Comparison of ENCODE assay signal across 8 cellular contexts in the genomic region with DNA sequence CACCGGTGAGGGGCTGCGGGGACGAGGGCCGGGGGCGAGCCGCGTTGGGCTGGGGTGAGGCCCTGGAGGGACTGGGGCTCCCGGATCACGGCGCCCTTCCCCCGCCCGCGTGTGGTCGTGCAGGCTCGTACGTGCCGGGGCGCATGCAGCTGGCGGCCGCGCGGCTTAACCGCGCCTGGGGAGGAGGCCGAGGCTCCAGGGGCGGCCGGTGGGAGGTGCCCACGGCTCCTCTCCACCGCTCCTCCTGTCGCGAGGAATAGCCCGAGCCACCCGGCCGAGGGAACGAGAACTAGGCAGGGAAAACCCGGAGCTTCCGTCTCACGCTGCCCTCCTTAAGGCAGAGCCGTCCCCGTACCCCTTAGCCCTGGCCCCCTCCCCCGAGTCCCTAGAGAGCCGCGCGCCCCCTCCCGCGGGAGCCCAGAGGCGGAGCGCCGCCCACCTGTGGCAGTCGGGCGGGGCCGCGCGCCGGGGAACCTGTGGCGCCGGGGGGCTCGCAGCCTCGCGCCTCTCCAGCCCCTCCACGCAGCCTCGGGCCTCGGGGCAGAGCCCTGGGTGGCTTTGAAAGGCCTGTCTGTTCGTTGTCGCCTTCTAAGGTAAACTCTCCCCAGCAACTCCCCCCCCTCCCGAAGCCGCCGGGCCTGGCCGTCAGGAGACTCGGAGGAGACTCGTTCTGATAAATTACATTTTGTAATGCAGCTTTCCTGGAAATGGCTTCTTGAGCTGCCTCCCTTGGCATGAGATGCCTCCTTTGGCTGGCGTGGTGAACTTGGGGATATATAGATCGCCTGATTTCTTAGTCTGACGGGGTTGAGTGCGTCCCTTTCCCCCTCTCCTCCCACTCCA. TPM values are rescaled to one million over a fixed set of nuclear protein-coding genes. Genes with fewer than 3 reads are reported as not detected.
A peak's percentile ranks its signal among the peaks of the same experiment; 100 is the strongest.
DNase-seq lines count a peak whose midpoint lies in the region; ATAC-seq, FAIRE-seq and TF ChIP-seq lines count a peak whose summit lies in the region.

No MANE protein-coding gene starts in this region.

- no peak for TF ChIP-seq EP300 in sigmoid colon (IDR thresholded peaks at IDR 0.05)

- intact Hi-C loops in sigmoid colon (cut with DNase I): loop anchor here (1.0 to 10.0 kb wide), 5 partner anchors 64 to 274 kb away; a partner anchor contains a TSS

- TF ChIP-seq CTCF in hepatocyte (IDR thresholded peaks at IDR 0.05; ENCODE audit: poor library complexity) (no peak), sigmoid colon (IDR thresholded peaks at IDR 0.05) (no peak)

- H3K27me3 ChIP-seq in hepatocyte: peaks cover 10% of the 10 kb centered on the region
- H3K27me3 ChIP-seq in sigmoid colon: no peaks in the 10 kb centered on the region

- peak overlapping the region; percentile 98 for H3K4me2 ChIP-seq in hepatocyte

- 1% methylated on average over 13 of the region's 75 CpGs for WGBS in hepatocyte (ENCODE audit: low lambda C conversion rate, missing lambda C conversion rate)
- 1% methylated on average over 75 of the region's 75 CpGs for WGBS in sigmoid colon, 2 donors

- no peak for TF ChIP-seq POLR2A in sigmoid colon (IDR thresholded peaks at IDR 0.05)

- peak overlapping the region; percentile 69 for H3K4me3 ChIP-seq in hepatocyte
- peak overlapping the region; percentile 56 to 91 (median 66) for H3K4me3 ChIP-seq in sigmoid colon

- H3K9me2 ChIP-seq in hepatocyte (replicated peaks; ENCODE audit: insufficient read depth): no peaks in the 10 kb centered on the region

- peak overlapping the region; percentile 89 for H2AFZ ChIP-seq in hepatocyte

- H3K9me3 ChIP-seq in hepatocyte (ENCODE audit: low read depth) (no peaks in the 10 kb centered on the region), sigmoid colon (no peaks in the 10 kb centered on the region)

- H3K79me2 ChIP-seq in hepatocyte: peaks cover 38% of the 10 kb centered on the region

- DNase-seq in CMK (ENCODE audit: low read depth) (peak; percentile 37), GM19238 (ENCODE audit: insufficient read length, low spot score) (peak; percentile 37), RCC 7860 (ENCODE audit: low spot score) (peak; percentile 51), anterior cingulate cortex (lab: John Stamatoyannopoulos, UW) (peak in 33 of 58 donors; percentile 17 to 73 (median 41)), hepatocyte (ENCODE audit: low spot score) (peak; percentile 69), sigmoid colon (peak; percentile 85)
- DNase-seq in effector CD8-positive, alpha-beta T cell (lab: John Stamatoyannopoulos, UW): no peak

- peaks cover 4% of the 10 kb centered on the region for H3K4me1 ChIP-seq in hepatocyte (ENCODE audit: insufficient read depth)
- H3K4me1 ChIP-seq in sigmoid colon: peaks cover 0 to 34% (median 20%) of the 10 kb centered on the region in 4 donors

- H3K27ac ChIP-seq in hepatocyte (peak overlapping the region; percentile 78), sigmoid colon (peak overlapping the region; percentile 80 to 94 (median 91))

- no peaks in the 10 kb centered on the region for H3K36me3 ChIP-seq in hepatocyte (replicated peaks; ENCODE audit: insufficient read depth, low read depth)
- no peaks in the 10 kb centered on the region for H3K36me3 ChIP-seq in sigmoid colon

- no peak for FAIRE-seq in RCC 7860 (lab: Jason Lieb, UNC)

- ATAC-seq in HG03342 (IDR thresholded peaks at IDR 0.05; ENCODE audit: unreplicated experiment): peak; percentile 43

- H4K20me1 ChIP-seq in hepatocyte (ENCODE audit: insufficient read depth, poor library complexity, severe bottlenecking): no peaks in the 10 kb centered on the region

RNA-seq across cellular contexts. Expression of a gene that starts 0.8 kb away (rescaled TPM):
- total RNA-seq in hepatocyte (76.1 and 82.7 TPM in 2 replicates), sigmoid colon (10 to 100 TPM; 37.8 to 74.1 (median 46.2) TPM)
- polyA plus RNA-seq in hepatocyte (50.5 and 61.5 TPM in 2 replicates), sigmoid colon (10 to 100 TPM in 2 of 3 donors, 1 to 10 TPM in 1; 9.7 to 13.5 (median 10.8) TPM)
